ENCODE assay signal across 12 cellular contexts in the genomic region with DNA sequence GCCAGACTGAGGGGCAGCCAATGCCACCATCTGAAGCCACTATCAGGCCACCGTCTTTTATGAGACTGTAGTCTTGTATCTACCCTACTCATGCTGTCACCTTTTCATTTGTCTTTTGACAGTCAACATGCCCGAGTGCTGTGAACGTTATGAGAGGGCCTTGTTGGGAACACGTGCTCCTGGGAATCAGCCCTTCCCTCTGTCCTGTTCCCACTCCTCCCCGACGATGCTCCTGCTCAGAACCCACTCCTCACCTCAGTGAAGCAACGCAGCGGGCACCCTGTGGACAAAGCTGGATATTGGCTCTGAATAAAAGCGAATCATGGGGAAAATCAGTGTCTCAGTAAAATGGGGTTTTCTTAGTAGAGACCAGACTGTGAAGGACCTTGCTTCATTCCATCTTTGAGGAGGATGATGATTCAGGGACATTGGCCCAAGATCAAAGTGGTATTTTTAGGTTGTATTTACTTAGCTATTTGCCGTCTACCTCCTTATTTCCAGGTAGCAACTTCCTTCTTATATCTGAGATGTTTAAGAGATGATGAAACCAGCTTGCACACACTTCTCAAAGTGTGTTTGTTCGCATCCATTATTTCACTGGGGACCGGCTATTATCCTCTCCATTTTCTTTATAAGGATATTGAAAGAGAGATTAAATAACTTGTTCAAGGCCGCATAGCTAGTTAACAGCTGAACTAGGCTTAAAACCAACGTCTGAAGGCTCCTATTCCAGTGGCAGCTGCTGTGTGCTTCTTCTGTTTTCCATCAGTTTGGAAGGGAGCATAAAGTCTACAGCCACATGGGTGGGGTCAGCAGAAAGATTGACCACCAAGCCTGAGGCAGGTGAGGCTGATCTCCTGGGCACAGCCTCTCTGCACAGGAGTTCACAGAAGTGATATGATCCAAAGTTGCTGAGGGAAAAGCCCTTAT. TPM values are rescaled to one million over a fixed set of nuclear protein-coding genes. Genes with fewer than 3 reads are reported as not detected.
DNase-seq lines count a peak whose midpoint lies in the region; ATAC-seq, FAIRE-seq and TF ChIP-seq lines count a peak whose summit lies in the region.
"Had no signal": no experiment of that assay in that cellular context is flagged by ENCODE, and none has a peak within 500 bp of the region (broad histone marks: within the 10 kb centered on the region; RNA-seq: fewer than 3 reads in every experiment).

No MANE protein-coding gene starts in this region.

- H3K9ac ChIP-seq in H1 (replicated peaks in 1 of 4; ENCODE audit: extremely low read depth in 1 of 4, low read depth in 3 of 4, low read length in 3 of 4) = no peak overlapping the region

- no peaks in the 10 kb centered on the region for H3K27me3 ChIP-seq in right cardiac atrium (ENCODE audit: control insufficient read depth, insufficient read depth)
- peaks cover 0 to under 1% (median 0%) of the 10 kb centered on the region in 4 experiments; a peak in 1 of 7 replicates for H3K27me3 ChIP-seq in H1 (replicated peaks in 1 of 4; ENCODE audit: control insufficient read depth in 3 of 4, extremely low read depth in 1 of 4, insufficient read depth in 3 of 4, low read length in 3 of 4)
- H3K27me3 ChIP-seq in body of pancreas = no peaks in the 10 kb centered on the region

- no peak overlapping the region for H2BK20ac ChIP-seq in H1 (ENCODE audit: low read length)

- H3K27ac ChIP-seq in right cardiac atrium (ENCODE audit: low read length) = peak overlapping the region; percentile 87
- no peak overlapping the region for H3K27ac ChIP-seq in H1 (ENCODE audit: low read depth, low read length)
- peak overlapping the region in 2 of 4 donors; percentile 30 to 31 for H3K27ac ChIP-seq in body of pancreas
- H3K27ac ChIP-seq: C4-2B had no signal

- no peak for TF ChIP-seq EP300 in H1 (IDR thresholded peaks at IDR 0.05; ENCODE audit: borderline replicate concordance in 1 of 2, low read depth in 2 of 2, low read length in 2 of 2)

- H2BK12ac ChIP-seq in H1 (ENCODE audit: low read depth, low read length) = peak overlapping the region; percentile 94; the same call in 1 of the 2 replicates

- H3K4me3 Mint-ChIP-seq in nephron = peak overlapping the region in 2 of 3 experiments; percentile 21 to 33
- H3K4me3 Mint-ChIP-seq: T-helper 1 cell treated with Interleukin-12 subunit alpha and Interleukin-12 subunit beta and Interleukin-4 antibody, amounts not matched to agents 30 μg/mL and 1 μg/mL, for 36 hours had no signal

- H3K23me2 ChIP-seq in H1 (ENCODE audit: low read depth, low read length) = no peaks in the 10 kb centered on the region; the same call in 1 of the 2 replicates

- H3K56ac ChIP-seq in H1 (replicated peaks; ENCODE audit: insufficient read length, low read depth, low read length) = no peak overlapping the region

- H3K4me1 ChIP-seq in right cardiac atrium (ENCODE audit: control insufficient read depth, insufficient read depth, low read length) = peaks cover 41% of the 10 kb centered on the region
- peaks cover 5 to 34% (median 24%) of the 10 kb centered on the region in 4 experiments for H3K4me1 ChIP-seq in H1 (replicated peaks in 1 of 4; ENCODE audit: control insufficient read depth in 3 of 4, insufficient read depth in 4 of 4, low read length in 3 of 4)
- peaks cover 36% of the 10 kb centered on the region for H3K4me1 ChIP-seq in body of pancreas

- no peaks in the 10 kb centered on the region for H3K36me3 Mint-ChIP-seq in nephron (ENCODE audit: low read depth)

- peaks cover 83% of the 10 kb centered on the region for H3K4me1 Mint-ChIP-seq in nephron

- H4K20me1 ChIP-seq in H1 (replicated peaks in 1 of 2; ENCODE audit: control insufficient read depth in 1 of 2, insufficient read depth in 2 of 2, low read length in 2 of 2) = no peaks in the 10 kb centered on the region

- H2BK15ac ChIP-seq in H1 (ENCODE audit: low read length) = no peak overlapping the region

- H3K36me3 ChIP-seq in H1 (ENCODE audit: control insufficient read depth in 2 of 4, insufficient read depth in 4 of 4, low read length in 3 of 4) = no peaks in the 10 kb centered on the region
- H3K36me3 ChIP-seq in body of pancreas (replicated peaks in 1 of 2; ENCODE audit: insufficient read depth in 1 of 2, low read depth in 2 of 2) = no peaks in the 10 kb centered on the region

- CTCF ChIA-PET in H1 (lab: Charles Lee; ENCODE audit: partially characterized antibody) = interaction anchor here (0.8 to 4.4 kb wide), 9 partner anchors 12 to 88 kb away, joined by 3 to 22 read pairs (median 4); a partner anchor contains a TSS

- no peak overlapping the region for H3K4ac ChIP-seq in H1 (replicated peaks; ENCODE audit: insufficient read length, low read depth, low read length)

- no peak for TF ChIP-seq POLR2A in H1 (IDR thresholded peaks at IDR 0.05; ENCODE audit: control extremely low read depth in 1 of 2, low read depth in 2 of 2, low read length in 2 of 2)
- TF ChIP-seq POLR2A in body of pancreas (IDR thresholded peaks at IDR 0.05) = no peak

- H3K14ac ChIP-seq in H1 (ENCODE audit: insufficient read length) = no peak overlapping the region

- WGBS in right cardiac atrium = 64% methylated on average over 14 of the region's 14 CpGs
- WGBS in H1 (ENCODE audit: extremely low coverage in 1 of 2, insufficient coverage in 1 of 2, insufficient read length in 1 of 2, insufficient replicate concordance in 2 of 2, low coverage in 1 of 2, low lambda C conversion rate in 2 of 2, missing lambda C conversion rate in 1 of 2), 2 experiments = 89% methylated on average over 14 of the region's 14 CpGs; no CpG with 5 or more reads in 1 of the 2 experiments
- 67 to 68% methylated on average over 14 of the region's 14 CpGs for WGBS in body of pancreas, 2 donors

- no peak overlapping the region; the same call in 1 of the 2 replicates for H2BK5ac ChIP-seq in H1 (ENCODE audit: low read depth, low read length)

- H3K9me3 Mint-ChIP-seq in nephron = no peaks in the 10 kb centered on the region

- H3K4me3 ChIP-seq in right cardiac atrium (ENCODE audit: low read length) = no peak overlapping the region
- H3K4me3 ChIP-seq in H1 (ENCODE audit: extremely low read depth in 1 of 4, insufficient read depth in 2 of 4, low read depth in 3 of 4, low read length in 4 of 4) = no peak overlapping the region
- H3K4me3 ChIP-seq in body of pancreas = no peak overlapping the region

- no peak for DNase-seq in right cardiac atrium
- no peak for DNase-seq in Right ventricle myocardium inferior (ENCODE audit: missing footprints)
- DNase-seq in H1 (ENCODE audit: low read depth in 1 of 2, low spot score in 2 of 2) = no peak
- DNase-seq in activated CD8-positive, alpha-beta memory T cell treated with anti-CD3 and anti-CD28 coated beads, Interleukin-2, amount 50 U/mL, for 4 hours = no peak
- no peak for DNase-seq in GF-D8 (lab: John Stamatoyannopoulos, UW)
- DNase-seq in body of pancreas = no peak
- DNase-seq: NCI-H1105 treated with DMSO at 0.1 percent for 48 hours had no signal

- intact Hi-C loops in right cardiac atrium (cut with DNase I) (loop anchor here in 1 of 4 donors (5.0 kb wide), 1 partner anchor 43 kb away; a partner anchor contains a TSS), Right ventricle myocardium inferior (cut with DNase I) (no loop called here), body of pancreas (cut with DNase I) (no loop called here)

- ATAC-seq in right cardiac atrium (no peak), Right ventricle myocardium inferior (no peak), GM21447 (IDR thresholded peaks at IDR 0.05; ENCODE audit: unreplicated experiment) (no peak), body of pancreas (no peak)

- no peaks in the 10 kb centered on the region for H3K27me3 Mint-ChIP-seq in nephron (ENCODE audit: low read depth)

- H2AK5ac ChIP-seq in H1 (ENCODE audit: low read depth, low read length) = no peak overlapping the region

- TF ChIP-seq CTCF in H1 (IDR thresholded peaks at IDR 0.05; ENCODE audit: control extremely low read depth in 1 of 3, insufficient read depth in 1 of 3, low read depth in 1 of 3, low read length in 3 of 3) = no peak
- TF ChIP-seq CTCF in nephron (IDR thresholded peaks at IDR 0.05; ENCODE audit: unreplicated experiment in 3 of 3) = no peak
- TF ChIP-seq CTCF in body of pancreas (IDR thresholded peaks at IDR 0.05) = no peak

- no peaks in the 10 kb centered on the region for H3K79me2 ChIP-seq in H1 (ENCODE audit: control insufficient read depth in 1 of 2, insufficient read depth in 2 of 2, low read length in 2 of 2)

- no peak for FAIRE-seq in H1 (lab: Jason Lieb, UNC)
- FAIRE-seq: GM12892 had no signal

- H3K18ac ChIP-seq in H1 (ENCODE audit: extremely low read depth, low read length) = no peak overlapping the region

- no peak overlapping the region for H3K4me2 ChIP-seq in H1 (ENCODE audit: insufficient read depth in 1 of 2, low read depth in 2 of 2, low read length in 2 of 2)

- H3K23ac ChIP-seq in H1 (ENCODE audit: insufficient read length) = no peak overlapping the region

- no peaks in the 10 kb centered on the region for H3K79me1 ChIP-seq in H1 (ENCODE audit: low read depth, low read length)

- no peak overlapping the region for H2AFZ ChIP-seq in H1 (ENCODE audit: low read length)

- H4K8ac ChIP-seq in H1 (ENCODE audit: extremely low read depth, insufficient read depth, low read length) = no peak overlapping the region

- H4K91ac ChIP-seq in H1 (replicated peaks; ENCODE audit: insufficient read length, low read length) = no peak overlapping the region

- peak overlapping the region; percentile 82 to 100 (median 97) for H3K27ac Mint-ChIP-seq in nephron
- H3K27ac Mint-ChIP-seq: T-helper 1 cell treated with Interleukin-12 subunit alpha and Interleukin-12 subunit beta and Interleukin-4 antibody, amounts not matched to agents 30 μg/mL and 1 μg/mL, for 36 hours had no signal

- no peak for TF ChIP-seq RAD21 in H1 (IDR thresholded peaks at IDR 0.05 in 1 of 2, conservative IDR thresholded peaks at IDR 0.05 in 1 of 2; ENCODE audit: low read depth in 2 of 2, low read length in 2 of 2)

- H4K5ac ChIP-seq in H1 (ENCODE audit: insufficient read length, low read depth, low read length) = no peak overlapping the region

- H2BK120ac ChIP-seq in H1 (replicated peaks; ENCODE audit: low read depth, low read length) = no peak overlapping the region

- POLR2A ChIA-PET in H1 (lab: Charles Lee; ENCODE audit: partially characterized antibody) = interaction anchor here (0.7 to 4.5 kb wide), 6 partner anchors 19 to 54 kb away, joined by 3 to 40 read pairs (median 6); no protein-coding TSS in a partner anchor

- H3K9me3 ChIP-seq in right cardiac atrium (ENCODE audit: control insufficient read depth, low read length) = no peaks in the 10 kb centered on the region
- H3K9me3 ChIP-seq in H1 (ENCODE audit: insufficient read depth in 2 of 2, low read depth in 1 of 2, low read length in 1 of 2) = no peaks in the 10 kb centered on the region
- H3K9me3 ChIP-seq in body of pancreas = no peaks in the 10 kb centered on the region

RNA-seq across cellular contexts. Expression of a gene that starts 43.9 kb away (rescaled TPM):
- total RNA-seq in right cardiac atrium (100 to 1,000 TPM in 2 of 4 donors, 10 to 100 TPM in 2; 94.3 to 116 (median 103) TPM), Right ventricle myocardium inferior (105 TPM), body of pancreas (100 to 1,000 TPM in 1 of 2 donors, 10 to 100 TPM in 1; 82.1 to 125 TPM)
- polyA plus RNA-seq in right cardiac atrium (41.7 TPM), H1 (2011; rRNA removed) (71.3 and 129 TPM in 2 replicates)
- total RNA-seq in H1 (2021; fragmentation: NEBNext Ultra II Directional; extraction: Animal tissue kit (Norgen Biotek cat#: 25700)) = 91.7 and 93.7 TPM in 2 replicates
- 115 TPM for polyA plus RNA-seq in H1 (2011; cell fraction: cytosol; rRNA removed)
- 118 TPM for polyA plus RNA-seq in H1 (2011; cell fraction: nucleus; rRNA removed)
- polyA plus RNA-seq in H1 (2012, experiment 1 of 2) = 72.3 to 87.9 TPM (median 83.7 TPM) in 4 replicates
- polyA plus RNA-seq in H1 (2012, experiment 2 of 2) = 64.0 TPM
- polyA plus RNA-seq in H1 (2013, experiment 1 of 2) = 41.6 TPM
- 42.0 TPM for polyA plus RNA-seq in H1 (2013, experiment 2 of 2)
- 144 and 145 TPM in 2 replicates for polyA minus RNA-seq in H1 (2011; rRNA and poly(A)+ RNA removed)
- 75.4 TPM for polyA minus RNA-seq in H1 (2011; cell fraction: cytosol; rRNA and poly(A)+ RNA removed)
- polyA minus RNA-seq in H1 (2011; cell fraction: nucleus; rRNA and poly(A)+ RNA removed) = 79.4 TPM

RNA-seq across cellular contexts. Expression of a gene that starts 50.9 kb away (rescaled TPM):
- total RNA-seq in right cardiac atrium (10 to 100 TPM in 2 of 4 donors, 1 to 10 TPM in 2; 6.4 to 11.9 (median 8.4) TPM), Right ventricle myocardium inferior (8.2 TPM), body of pancreas (1 to 10 TPM; 3.6 to 5.4 TPM)
- polyA plus RNA-seq in right cardiac atrium (14.3 TPM), H1 (2011; rRNA removed) (12.1 and 13.5 TPM in 2 replicates)
- 6.7 and 10.2 TPM in 2 replicates for total RNA-seq in H1 (2021; fragmentation: NEBNext Ultra II Directional; extraction: Animal tissue kit (Norgen Biotek cat#: 25700))
- 10.4 TPM for polyA plus RNA-seq in H1 (2011; cell fraction: cytosol; rRNA removed)
- 4.3 TPM for polyA plus RNA-seq in H1 (2011; cell fraction: nucleus; rRNA removed)
- polyA plus RNA-seq in H1 (2012, experiment 1 of 2) = 4.2 to 8.9 TPM (median 8.2 TPM) in 4 replicates
- 3.5 TPM for polyA plus RNA-seq in H1 (2012, experiment 2 of 2)
- polyA plus RNA-seq in H1 (2013, experiment 1 of 2) = 8.1 TPM
- polyA plus RNA-seq in H1 (2013, experiment 2 of 2) = 6.9 TPM
- 5.0 and 8.6 TPM in 2 replicates for polyA minus RNA-seq in H1 (2011; rRNA and poly(A)+ RNA removed)
- 4.8 TPM for polyA minus RNA-seq in H1 (2011; cell fraction: cytosol; rRNA and poly(A)+ RNA removed)
- polyA minus RNA-seq in H1 (2011; cell fraction: nucleus; rRNA and poly(A)+ RNA removed) = 5.3 TPM
